ENCODE assay signal across 18 cellular contexts in genomic region chr10:101007915-101008822, GRCh38. TPM values are rescaled to one million over a fixed set of nuclear protein-coding genes. Genes with fewer than 3 reads are reported as not detected.
DNase-seq lines count a peak whose midpoint lies in the region; ATAC-seq and TF ChIP-seq lines count a peak whose summit lies in the region.
"Had no signal": no experiment of that assay in that cellular context is flagged by ENCODE, and none has a peak within 500 bp of the region (broad histone marks: within the 10 kb centered on the region; RNA-seq: fewer than 3 reads in every experiment).

No MANE protein-coding gene starts in this region.

- peaks cover 42% of the 10 kb centered on the region for H3K36me3 ChIP-seq in left ventricle myocardium inferior
- H3K36me3 ChIP-seq in endodermal cell (ENCODE audit: control insufficient read depth, insufficient read depth, low read length): peaks cover 29% of the 10 kb centered on the region
- peaks cover 33 to 43% of the 10 kb centered on the region in 2 donors for H3K36me3 ChIP-seq in neuronal stem cell (replicated peaks in 1 of 2; ENCODE audit: control insufficient read depth in 2 of 2, insufficient read depth in 2 of 2, low read length in 2 of 2)
- H3K36me3 ChIP-seq in CD4-positive, alpha-beta memory T cell (ENCODE audit: insufficient read depth, low read length): no peaks in the 10 kb centered on the region
- H3K36me3 ChIP-seq in mucosa of descending colon (ENCODE audit: low read depth): peaks cover 4% of the 10 kb centered on the region

- no peaks in the 10 kb centered on the region for H3K27me3 Mint-ChIP-seq in endodermal cell (ENCODE audit: insufficient read depth)
- peaks cover 3 to 5% of the 10 kb centered on the region in 2 donors for H3K27me3 Mint-ChIP-seq in CD4-positive, alpha-beta memory T cell
- H3K27me3 Mint-ChIP-seq in CD4-positive, alpha-beta T cell: peaks cover 3% of the 10 kb centered on the region

- H2BK120ac ChIP-seq in neuronal stem cell (ENCODE audit: low read depth, low read length): no peak overlapping the region

- H3K4me3 ChIP-seq in left ventricle myocardium inferior (no peak overlapping the region), endodermal cell (ENCODE audit: low read length) (no peak overlapping the region), neuronal stem cell (ENCODE audit: low read length in 2 of 2) (peak overlapping the region in 1 of 2 donors; percentile 20), mucosa of descending colon (no peak overlapping the region)
- no peak overlapping the region for H3K4me3 ChIP-seq in CD4-positive, alpha-beta memory T cell (ENCODE audit: low read length in 2 of 2)

- no peak overlapping the region for H3K4me2 ChIP-seq in neuronal stem cell (ENCODE audit: insufficient read depth, low read length, poor library complexity, severe bottlenecking)

- ATAC-seq in Right ventricle myocardium superior (ENCODE audit: poor library complexity): no peak
- no peak for ATAC-seq in CD4-positive, alpha-beta T cell (ENCODE audit: poor library complexity)
- ATAC-seq in GM19023 (IDR thresholded peaks at IDR 0.05; ENCODE audit: unreplicated experiment): no peak
- no peak for ATAC-seq in mucosa of descending colon
- ATAC-seq: activated T-cell treated with anti-CD3 and anti-CD28 coated beads, Interleukin-2, amount 50 U/mL, for 4 hours; PC-3 had no signal

- H3K9ac ChIP-seq in endodermal cell (ENCODE audit: extremely low read depth, low read length, poor library complexity, severe bottlenecking): no peak overlapping the region
- H3K9ac ChIP-seq in neuronal stem cell (ENCODE audit: low read depth, low read length, poor library complexity): no peak overlapping the region

- CTCF ChIA-PET in CD4-positive, alpha-beta memory T cell (lab: Charles Lee; ENCODE audit: partially characterized antibody): interaction anchor here (1.3 to 4.3 kb wide), 4 partner anchors 8 to 11 kb away, joined by 3 to 30 read pairs (median 12); no protein-coding TSS in a partner anchor
- CTCF ChIA-PET in CD4-positive, alpha-beta T cell (lab: Charles Lee): interaction anchor here (1.5 kb wide), 1 partner anchor 10 kb away, joined by 5 read pairs; no protein-coding TSS in a partner anchor

- H2BK5ac ChIP-seq in neuronal stem cell (ENCODE audit: low read length): peak overlapping the region; percentile 29

- no peak overlapping the region for H3K27ac Mint-ChIP-seq in endodermal cell
- peak overlapping the region in 1 of 7 donors; percentile 42 for H3K27ac Mint-ChIP-seq in CD4-positive, alpha-beta memory T cell
- H3K27ac Mint-ChIP-seq in CD4-positive, alpha-beta T cell: no peak overlapping the region

- H3K9me3 ChIP-seq in left ventricle myocardium inferior (replicated peaks): no peaks in the 10 kb centered on the region
- H3K9me3 ChIP-seq in endodermal cell (ENCODE audit: control insufficient read depth, low read length): no peaks in the 10 kb centered on the region
- H3K9me3 ChIP-seq in neuronal stem cell (replicated peaks in 1 of 2; ENCODE audit: control insufficient read depth in 2 of 2, insufficient read depth in 1 of 2, low read depth in 1 of 2, low read length in 2 of 2): no peaks in the 10 kb centered on the region
- H3K9me3 ChIP-seq in CD4-positive, alpha-beta memory T cell (ENCODE audit: control insufficient read depth in 1 of 2, low read length in 2 of 2): no peaks in the 10 kb centered on the region
- no peaks in the 10 kb centered on the region for H3K9me3 ChIP-seq in CD4-positive, alpha-beta T cell (ENCODE audit: control insufficient read depth, low read length)
- H3K9me3 ChIP-seq in mucosa of descending colon: no peaks in the 10 kb centered on the region

- no peak overlapping the region for H3K4me3 Mint-ChIP-seq in endodermal cell
- no peak overlapping the region for H3K4me3 Mint-ChIP-seq in CD4-positive, alpha-beta memory T cell
- H3K4me3 Mint-ChIP-seq in CD4-positive, alpha-beta T cell: no peak overlapping the region
- H3K4me3 Mint-ChIP-seq: activated T-cell treated with anti-CD3 and anti-CD28 coated beads, Interleukin-2, amount 50 U/mL, for 4 hours; IgD-negative memory B cell; naive B cell had no signal

- H2AK5ac ChIP-seq in neuronal stem cell (ENCODE audit: low read depth, low read length): peak overlapping the region; percentile 28

- H3K18ac ChIP-seq in neuronal stem cell (ENCODE audit: low read length): peak overlapping the region; percentile 90

- POLR2A ChIA-PET in CD4-positive, alpha-beta memory T cell (lab: Charles Lee; ENCODE audit: partially characterized antibody): interaction anchor here (0.9 to 1.1 kb wide), 2 partner anchors 11 to 23 kb away, joined by 3 to 4 read pairs; partner anchors contain the start of genes PDZD7 and SFXN3
- POLR2A ChIA-PET in CD4-positive, alpha-beta T cell (lab: Charles Lee): no interaction called here

- DNase-seq in left ventricle myocardium inferior (no peak), Right ventricle myocardium superior (no peak), endodermal cell (no peak), neuronal stem cell (ENCODE audit: low spot score) (no peak), mucosa of descending colon (no peak)
- DNase-seq in CD4-positive, alpha-beta memory T cell: no peak
- no peak for DNase-seq in CD4-positive, alpha-beta T cell
- DNase-seq: ACHN; activated CD4-positive, alpha-beta T cell treated with anti-CD3 and anti-CD28 coated beads for 4 hours; activated T-cell treated with anti-CD3 and anti-CD28 coated beads, Interleukin-2, amount 50 U/mL, for 4 hours; effector memory CD4-positive, alpha-beta T cell; naive B cell; NCI-H1105 treated with DMSO at 0.1 percent for 48 hours; NCI-H446 treated with DMSO at 0.1 percent for 48 hours; PC-3; T-helper 1 cell had no signal

- H3K79me1 ChIP-seq in neuronal stem cell (ENCODE audit: low read depth, low read length): peaks cover 13% of the 10 kb centered on the region

- H2AFZ ChIP-seq in neuronal stem cell (ENCODE audit: low read length): no peak overlapping the region

- peaks cover 20% of the 10 kb centered on the region for H3K36me3 Mint-ChIP-seq in endodermal cell (ENCODE audit: low read depth)
- peaks cover 0 to 9% of the 10 kb centered on the region in 2 donors for H3K36me3 Mint-ChIP-seq in CD4-positive, alpha-beta memory T cell
- H3K36me3 Mint-ChIP-seq in CD4-positive, alpha-beta T cell (ENCODE audit: low read depth): no peaks in the 10 kb centered on the region
- H3K36me3 Mint-ChIP-seq: IgD-negative memory B cell, naive B cell had no signal

- intact Hi-C loops in left ventricle myocardium inferior (cut with micrococcal nuclease) (no loop called here), Right ventricle myocardium superior (cut with DNase I) (no loop called here), mucosa of descending colon (cut with DNase I, micrococcal nuclease) (no loop called here)
- intact Hi-C loops in CD4-positive, alpha-beta memory T cell (cut with micrococcal nuclease): no loop called here
- intact Hi-C loops in CD4-positive, alpha-beta T cell (cut with DNase I, micrococcal nuclease): no loop called here

- no peak overlapping the region for H3K4ac ChIP-seq in neuronal stem cell (ENCODE audit: low read length)

- H3K23ac ChIP-seq in neuronal stem cell (ENCODE audit: low read depth, low read length, poor library complexity): peak overlapping the region; percentile 8

- no peaks in the 10 kb centered on the region for H3K9me3 Mint-ChIP-seq in endodermal cell
- H3K9me3 Mint-ChIP-seq in CD4-positive, alpha-beta memory T cell: no peaks in the 10 kb centered on the region
- H3K9me3 Mint-ChIP-seq in CD4-positive, alpha-beta T cell: no peaks in the 10 kb centered on the region
- H3K9me3 Mint-ChIP-seq: activated T-cell treated with anti-CD3 and anti-CD28 coated beads, Interleukin-2, amount 50 U/mL, for 4 hours; IgD-negative memory B cell; naive B cell had no signal

- no peak for TF ChIP-seq CTCF in left ventricle myocardium inferior (IDR thresholded peaks at IDR 0.05; ENCODE audit: borderline replicate concordance)
- TF ChIP-seq CTCF in endodermal cell (conservative IDR thresholded peaks at IDR 0.05): no peak
- TF ChIP-seq CTCF in CD4-positive, alpha-beta T cell (IDR thresholded peaks at IDR 0.05): no peak
- no peak for TF ChIP-seq CTCF in mucosa of descending colon (IDR thresholded peaks at IDR 0.05)

- 76 to 83% methylated on average over 9 to 13 of the region's 13 CpGs for WGBS in endodermal cell (ENCODE audit: insufficient coverage in 1 of 2, insufficient read length in 1 of 2), 2 experiments
- WGBS in neuronal stem cell (ENCODE audit: extremely low coverage in 2 of 2, insufficient read length in 2 of 2, insufficient replicate concordance in 1 of 2), 2 donors: no CpG with 5 or more reads among the region's 13 CpGs

- H3K27ac ChIP-seq in left ventricle myocardium inferior (replicated peaks) (peak overlapping the region; percentile 76), endodermal cell (ENCODE audit: low read depth, low read length) (peak overlapping the region; percentile 32), neuronal stem cell (replicated peaks; ENCODE audit: low read length) (no peak overlapping the region)
- H3K27ac ChIP-seq in CD4-positive, alpha-beta memory T cell (ENCODE audit: low read depth, low read length): no peak overlapping the region
- no peak overlapping the region for H3K27ac ChIP-seq in CD4-positive, alpha-beta T cell (ENCODE audit: low read depth, low read length)

- no peak overlapping the region for H3K14ac ChIP-seq in neuronal stem cell (ENCODE audit: low read length)

- H3K4me1 Mint-ChIP-seq in endodermal cell: peaks cover 8% of the 10 kb centered on the region
- peaks cover 5 to 6% (median 6%) of the 10 kb centered on the region in 4 donors for H3K4me1 Mint-ChIP-seq in CD4-positive, alpha-beta memory T cell
- peaks cover 6% of the 10 kb centered on the region for H3K4me1 Mint-ChIP-seq in CD4-positive, alpha-beta T cell (ENCODE audit: low read depth)

- no peak overlapping the region for H2BK12ac ChIP-seq in neuronal stem cell (ENCODE audit: low read length)

- H4K91ac ChIP-seq in neuronal stem cell (ENCODE audit: low read depth, low read length, poor library complexity): no peak overlapping the region

- peak overlapping the region; percentile 20 for H4K8ac ChIP-seq in neuronal stem cell (ENCODE audit: low read depth, low read length)

- peaks cover 77% of the 10 kb centered on the region for H3K4me1 ChIP-seq in left ventricle myocardium inferior
- no peaks in the 10 kb centered on the region for H3K4me1 ChIP-seq in endodermal cell (ENCODE audit: control insufficient read depth, insufficient read depth, low read length)
- peaks cover 5 to 16% of the 10 kb centered on the region in 2 donors for H3K4me1 ChIP-seq in neuronal stem cell (ENCODE audit: control insufficient read depth in 2 of 2, insufficient read depth in 1 of 2, low read depth in 1 of 2, low read length in 2 of 2)
- H3K4me1 ChIP-seq in CD4-positive, alpha-beta memory T cell (ENCODE audit: insufficient read depth, low read length): peaks cover 8% of the 10 kb centered on the region
- peaks cover 4% of the 10 kb centered on the region for H3K4me1 ChIP-seq in mucosa of descending colon (ENCODE audit: low read depth)

- H3K27me3 ChIP-seq in left ventricle myocardium inferior (ENCODE audit: low read depth) (no peaks in the 10 kb centered on the region), endodermal cell (ENCODE audit: control insufficient read depth, insufficient read depth, low read length, poor library complexity, severe bottlenecking) (no peaks in the 10 kb centered on the region), neuronal stem cell (ENCODE audit: control insufficient read depth in 3 of 3, insufficient read depth in 3 of 3, low read depth in 1 of 3, low read length in 3 of 3) (no peaks in the 10 kb centered on the region)
- no peaks in the 10 kb centered on the region for H3K27me3 ChIP-seq in CD4-positive, alpha-beta memory T cell (ENCODE audit: insufficient read depth, low read length)
- no peaks in the 10 kb centered on the region for H3K27me3 ChIP-seq in CD4-positive, alpha-beta T cell (ENCODE audit: control insufficient read depth, insufficient read depth, low read length)

- peak overlapping the region; percentile 69 for H2BK15ac ChIP-seq in neuronal stem cell (ENCODE audit: low read length)

RNA-seq across cellular contexts. Expression of gene LZTS2, which starts 8.6 kb away (rescaled TPM):
- total RNA-seq in left ventricle myocardium inferior: 35.6 TPM
- 39.1 TPM for total RNA-seq in Right ventricle myocardium superior
- total RNA-seq in endodermal cell: 10 to 100 TPM; 76.8 to 85.9 TPM
- 81.0 TPM for polyA plus RNA-seq in endodermal cell (2013, experiment 1 of 2)
- polyA plus RNA-seq in endodermal cell (2013, experiment 2 of 2): 75.3 TPM
- 75.1 TPM for polyA plus RNA-seq in neuronal stem cell (2013, experiment 1 of 2)
- 76.2 TPM for polyA plus RNA-seq in neuronal stem cell (2013, experiment 2 of 2)
- total RNA-seq in CD4-positive, alpha-beta memory T cell: 10 to 100 TPM; 33.4 to 33.9 TPM
- polyA plus RNA-seq in CD4-positive, alpha-beta memory T cell: 10 to 100 TPM in 1 of 2 donors, 1 to 10 TPM in 1; 8.4 to 19.9 TPM
- 1 to 10 TPM; 9.0 to 9.6 TPM for total RNA-seq in CD4-positive, alpha-beta T cell
- total RNA-seq in mucosa of descending colon: 10 to 100 TPM; 26.0 to 82.1 (median 31.5) TPM

RNA-seq across cellular contexts. Expression of gene TWNK, which starts 20.8 kb away (rescaled TPM):
- total RNA-seq in left ventricle myocardium inferior (7.3 TPM), Right ventricle myocardium superior (6.4 TPM), endodermal cell (10 to 100 TPM; 11.2 to 15.1 TPM), mucosa of descending colon (1 to 10 TPM; 6.0 to 7.8 (median 7.0) TPM)
- polyA plus RNA-seq in endodermal cell (2013, experiment 1 of 2): 13.7 TPM
- 11.1 TPM for polyA plus RNA-seq in endodermal cell (2013, experiment 2 of 2)
- 7.5 TPM for polyA plus RNA-seq in neuronal stem cell (2013, experiment 1 of 2)
- 7.0 TPM for polyA plus RNA-seq in neuronal stem cell (2013, experiment 2 of 2)
- total RNA-seq in CD4-positive, alpha-beta memory T cell: 10 to 100 TPM; 11.5 to 14.3 TPM
- 10 to 100 TPM in 1 of 2 donors, 1 to 10 TPM in 1; 5.0 to 10.3 TPM for polyA plus RNA-seq in CD4-positive, alpha-beta memory T cell
- total RNA-seq in CD4-positive, alpha-beta T cell: 1 to 10 TPM; 2.7 to 2.8 TPM

RNA-seq across cellular contexts. Expression of gene MRPL43, which starts 20.9 kb away (rescaled TPM):
- total RNA-seq in left ventricle myocardium inferior (49.7 TPM), Right ventricle myocardium superior (55.4 TPM), endodermal cell (10 to 100 TPM; 68.9 to 72.8 TPM), mucosa of descending colon (10 to 100 TPM; 61.3 to 82.3 (median 71.4) TPM)
- polyA plus RNA-seq in endodermal cell (2013, experiment 1 of 2): 85.0 TPM
- polyA plus RNA-seq in endodermal cell (2013, experiment 2 of 2): 76.2 TPM
- polyA plus RNA-seq in neuronal stem cell (2013, experiment 1 of 2): 72.6 TPM
- 69.4 TPM for polyA plus RNA-seq in neuronal stem cell (2013, experiment 2 of 2)
- total RNA-seq in CD4-positive, alpha-beta memory T cell: 10 to 100 TPM; 65.8 to 71.6 TPM
- polyA plus RNA-seq in CD4-positive, alpha-beta memory T cell: 100 to 1,000 TPM; 110 to 114 TPM
- 10 to 100 TPM; 28.5 to 31.0 TPM for total RNA-seq in CD4-positive, alpha-beta T cell

RNA-seq across cellular contexts. Expression of gene PDZD7, which starts 22.8 kb away (rescaled TPM):
- total RNA-seq in left ventricle myocardium inferior (0.27 TPM), Right ventricle myocardium superior (0.38 TPM), endodermal cell (1 to 10 TPM in 1 of 2 donors, under 1 TPM in 1; 0.49 to 1.1 TPM), mucosa of descending colon (under 1 TPM in 2 of 3 donors, not detected in 1; 0.28 to 0.43 TPM)
- 0.53 TPM for polyA plus RNA-seq in endodermal cell (2013, experiment 1 of 2)
- 0.50 TPM for polyA plus RNA-seq in endodermal cell (2013, experiment 2 of 2)
- 0.29 TPM for polyA plus RNA-seq in neuronal stem cell (2013, experiment 1 of 2)
- polyA plus RNA-seq in neuronal stem cell (2013, experiment 2 of 2): 0.33 TPM
- total RNA-seq in CD4-positive, alpha-beta memory T cell: 1 to 10 TPM; 1.1 to 1.8 TPM
- polyA plus RNA-seq in CD4-positive, alpha-beta memory T cell: under 1 TPM; 0.20 to 0.29 TPM
- total RNA-seq in CD4-positive, alpha-beta T cell: 1 to 10 TPM; 1.7 to 3.1 TPM
- polyA plus RNA-seq: IgD-negative memory B cell had no signal

RNA-seq across cellular contexts. Expression of gene SFXN3, which starts 22.9 kb away (rescaled TPM):
- total RNA-seq in left ventricle myocardium inferior (13.4 TPM), Right ventricle myocardium superior (11.4 TPM), endodermal cell (1 to 10 TPM; 1.8 to 2.1 TPM), mucosa of descending colon (10 to 100 TPM in 2 of 3 donors, 1 to 10 TPM in 1; 8.7 to 28.7 (median 28.0) TPM)
- 3.2 TPM for polyA plus RNA-seq in endodermal cell (2013, experiment 1 of 2)
- polyA plus RNA-seq in endodermal cell (2013, experiment 2 of 2): 4.1 TPM
- polyA plus RNA-seq in neuronal stem cell (2013, experiment 1 of 2): 0.06 TPM
- 0.11 TPM for polyA plus RNA-seq in neuronal stem cell (2013, experiment 2 of 2)
- total RNA-seq in CD4-positive, alpha-beta memory T cell: 100 to 1,000 TPM; 118 to 123 TPM
- 10 to 100 TPM; 10.8 to 21.0 TPM for polyA plus RNA-seq in CD4-positive, alpha-beta memory T cell
- total RNA-seq in CD4-positive, alpha-beta T cell: 10 to 100 TPM; 43.2 to 48.3 TPM

Comparison
In these comparisons a context has a peak if more than half of its experiments do, and no peak if none do; other contexts are left out.
1. H3K27ac ChIP-seq: peak in left ventricle myocardium inferior (single experiment) and endodermal cell (single experiment); none in neuronal stem cell (single experiment), CD4-positive, alpha-beta memory T cell (single experiment) and CD4-positive, alpha-beta T cell (single experiment).